In genomic region chr1:107390076-107390420, GRCh38 we compare ENCODE assay signal across 13 cellular contexts.
"Had no signal": no experiment of that assay in that cellular context is flagged by ENCODE, and none has a peak within 500 bp of the region (broad histone marks: within the 10 kb centered on the region; RNA-seq: fewer than 3 reads in every experiment).

No MANE protein-coding gene starts in this region.

- H3K9me3 Mint-ChIP-seq: activated CD4-positive, alpha-beta memory T cell treated with anti-CD3 and anti-CD28 coated beads, Interleukin-2, amount 10 ng/mL, durations not matched to agents 7 days and 5 days had no signal

- H3K4me1 ChIP-seq: spleen, suprapubic skin had no signal

- H3K27ac ChIP-seq: spleen, suprapubic skin had no signal

- H3K36me3 Mint-ChIP-seq: natural killer cell, type B pancreatic cell had no signal

- H3K4me1 Mint-ChIP-seq: activated CD4-positive, alpha-beta memory T cell treated with anti-CD3 and anti-CD28 coated beads, Interleukin-2, amount 10 ng/mL, durations not matched to agents 7 days and 5 days; natural killer cell had no signal

- H3K4me3 ChIP-seq: suprapubic skin had no signal

- H3K4me3 Mint-ChIP-seq: activated CD4-positive, alpha-beta memory T cell treated with anti-CD3 and anti-CD28 coated beads, Interleukin-2, amount 10 ng/mL, durations not matched to agents 7 days and 5 days; natural killer cell; type B pancreatic cell had no signal

- H3K27me3 ChIP-seq: suprapubic skin had no signal

- H3K27me3 Mint-ChIP-seq: activated CD4-positive, alpha-beta memory T cell treated with anti-CD3 and anti-CD28 coated beads, Interleukin-2, amount 10 ng/mL, durations not matched to agents 7 days and 5 days; type B pancreatic cell had no signal

- H3K27ac Mint-ChIP-seq: activated CD4-positive, alpha-beta memory T cell treated with anti-CD3 and anti-CD28 coated beads, Interleukin-2, amount 10 ng/mL, durations not matched to agents 7 days and 5 days; natural killer cell; type B pancreatic cell had no signal

- DNase-seq: activated CD4-positive, alpha-beta memory T cell treated with anti-CD3 and anti-CD28 coated beads, Interleukin-2, amount 10 ng/mL, durations not matched to agents 7 days and 5 days; activated gamma-delta T cell treated with Interleukin-2 at 50 U/mL for 16 hours; activated T-cell treated with anti-CD3 and anti-CD28 coated beads, Interleukin-2, amount 50 U/mL, for 48 hours; effector CD4-positive, alpha-beta T cell; mammary epithelial cell; natural killer cell; spleen; stimulated activated CD4-positive, alpha-beta T cell treated with anti-CD3 and anti-CD28 coated beads, Interleukin-1b, Interleukin-23, amount 100 ng/mL, for 48 hours; stimulated activated naive CD4-positive, alpha-beta T cell; T-helper 9 cell had no signal

- H3K36me3 ChIP-seq: spleen, suprapubic skin had no signal

- ATAC-seq: natural killer cell, sciatic nerve had no signal

- H3K9me3 ChIP-seq: spleen, suprapubic skin had no signal
